Comparison of ENCODE assay signal across 13 cellular contexts in genomic region chr6:132020138-132020551, GRCh38.
A peak's percentile ranks its signal among the peaks of the same experiment; 100 is the strongest.
DNase-seq lines count a peak whose midpoint lies in the region; ATAC-seq and TF ChIP-seq lines count a peak whose summit lies in the region.
"Had no signal": no experiment of that assay in that cellular context is flagged by ENCODE, and none has a peak within 500 bp of the region (broad histone marks: within the 10 kb centered on the region; RNA-seq: fewer than 3 reads in every experiment).

No MANE protein-coding gene starts in this region.

- H3K4me3 Mint-ChIP-seq in HFFc6: no peak overlapping the region
- H3K4me3 Mint-ChIP-seq: activated T-cell treated with anti-CD3 and anti-CD28 coated beads, Interleukin-2, amount 50 U/mL, for 72 hours; immature natural killer cell had no signal

- H3K27me3 ChIP-seq in lower lobe of right lung (ENCODE audit: low read depth) (no peaks in the 10 kb centered on the region), spleen (replicated peaks in 1 of 7) (no peaks in the 10 kb centered on the region)
- H3K27me3 ChIP-seq: dorsolateral prefrontal cortex had no signal

- H3K27ac ChIP-seq in lower lobe of right lung (no peak overlapping the region), spleen (peak overlapping the region in 7 of 8 donors; percentile 24 to 75 (median 72))
- H3K27ac ChIP-seq: dorsolateral prefrontal cortex had no signal

- H3K4me3 ChIP-seq in choroid plexus epithelial cell (ENCODE audit: low read depth, low read length) (no peak overlapping the region), lower lobe of right lung (no peak overlapping the region), spleen (no peak overlapping the region)
- H3K4me3 ChIP-seq: dorsolateral prefrontal cortex had no signal

- DNase-seq in HFFc6: no peak
- peak; percentile 30 for DNase-seq in choroid plexus epithelial cell (ENCODE audit: low read depth)
- DNase-seq in lower lobe of right lung: peak; percentile 45
- no peak for DNase-seq in spleen
- no peak for DNase-seq in NCI-H1436 treated with DMSO at 0.1 percent for 48 hours (lab: John Stamatoyannopoulos, UW)
- no peak for DNase-seq in SIG-M5 (lab: John Stamatoyannopoulos, UW)
- no peak for DNase-seq in erythroblast (lab: John Stamatoyannopoulos, UW)
- DNase-seq in germinal center (ENCODE audit: low spot score): no peak
- DNase-seq: activated T-cell treated with anti-CD3 and anti-CD28 coated beads, Interleukin-2, amount 50 U/mL, for 72 hours; dorsolateral prefrontal cortex; immature natural killer cell; stimulated activated CD4-positive, alpha-beta T cell treated with anti-CD3 and anti-CD28 coated beads, Interleukin-15, amount 100 ng/mL, for 24 hours; T1000 had no signal

- no peak for TF ChIP-seq CTCF in HFFc6 (IDR thresholded peaks at IDR 0.05)
- no peak for TF ChIP-seq CTCF in choroid plexus epithelial cell (conservative IDR thresholded peaks at IDR 0.05; ENCODE audit: low read depth, low read length)
- TF ChIP-seq CTCF in lower lobe of right lung (IDR thresholded peaks at IDR 0.05): no peak
- no peak for TF ChIP-seq CTCF in spleen (IDR thresholded peaks at IDR 0.05 in 8 of 11, conservative IDR thresholded peaks at IDR 0.05 in 3 of 11)

- peaks cover 22% of the 10 kb centered on the region for H3K4me1 Mint-ChIP-seq in HFFc6 (ENCODE audit: low read depth)
- H3K4me1 Mint-ChIP-seq: immature natural killer cell had no signal

- no peaks in the 10 kb centered on the region for H3K9me3 Mint-ChIP-seq in HFFc6
- H3K9me3 Mint-ChIP-seq: activated T-cell treated with anti-CD3 and anti-CD28 coated beads, Interleukin-2, amount 50 U/mL, for 72 hours had no signal

- H3K4me1 ChIP-seq in lower lobe of right lung (no peaks in the 10 kb centered on the region), spleen (peaks cover 0 to 10% (median 0%) of the 10 kb centered on the region in 6 donors)

- H3K27ac Mint-ChIP-seq in HFFc6: peak overlapping the region; percentile 32; the same call in 1 of the 2 replicates
- H3K27ac Mint-ChIP-seq: activated T-cell treated with anti-CD3 and anti-CD28 coated beads, Interleukin-2, amount 50 U/mL, for 72 hours; immature natural killer cell had no signal

- no peaks in the 10 kb centered on the region for H3K36me3 Mint-ChIP-seq in HFFc6 (ENCODE audit: low read depth)
- H3K36me3 Mint-ChIP-seq: immature natural killer cell had no signal

- intact Hi-C loops in lower lobe of right lung (cut with DNase I): no loop called here
- intact Hi-C loops in spleen (cut with DNase I; ENCODE audit: low total_unique reads): no loop called here

- 55 to 71% (median 70%) methylated on average over 6 of the region's 6 CpGs for WGBS in spleen, 5 donors

- H3K36me3 ChIP-seq in lower lobe of right lung (no peaks in the 10 kb centered on the region), spleen (no peaks in the 10 kb centered on the region)

- no peaks in the 10 kb centered on the region for H3K27me3 Mint-ChIP-seq in HFFc6 (ENCODE audit: insufficient read depth)

- H3K9me3 ChIP-seq in lower lobe of right lung: no peaks in the 10 kb centered on the region
- peaks cover 0 to 3% (median 0%) of the 10 kb centered on the region in 8 donors for H3K9me3 ChIP-seq in spleen

- TF ChIP-seq POLR2A in spleen (IDR thresholded peaks at IDR 0.05) (no peak), erythroblast (IDR thresholded peaks at IDR 0.05; ENCODE audit: low read length) (no peak)

- ATAC-seq in lower lobe of right lung: peak; percentile 64 to 84
- ATAC-seq: activated T-cell treated with anti-CD3 and anti-CD28 coated beads, Interleukin-2, amount 50 U/mL, for 72 hours had no signal

Comparison
In these comparisons a context has a peak if more than half of its experiments do, and no peak if none do; other contexts are left out.
1. DNase-seq: peak in choroid plexus epithelial cell (single experiment) and lower lobe of right lung (single experiment); none in HFFc6 (single experiment), spleen (single experiment), NCI-H1436 treated with DMSO at 0.1 percent for 48 hours (single experiment), SIG-M5 (single experiment), erythroblast (0 of 2) and germinal center (single experiment).